24 cellular contexts compared by ENCODE assay signal in the genomic region with DNA sequence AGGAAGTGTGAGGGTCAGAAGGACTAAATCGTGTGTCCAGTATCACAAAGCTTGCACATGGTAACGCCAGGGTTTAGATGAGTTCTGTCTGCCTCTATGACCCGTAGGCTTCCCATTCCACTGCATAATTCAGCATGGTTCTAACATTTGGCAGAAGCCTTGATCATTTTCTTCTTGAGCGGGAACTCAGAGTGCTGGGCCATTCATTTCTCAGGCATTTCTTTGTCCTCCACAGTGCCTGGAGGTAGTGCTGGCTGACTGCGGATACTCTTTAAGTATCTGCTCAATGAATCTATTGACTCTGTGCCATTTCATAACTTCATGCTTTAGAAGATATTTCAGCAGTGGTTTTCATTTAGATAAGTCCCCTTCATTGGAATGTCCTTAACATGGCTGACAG.
"Had no signal": no experiment of that assay in that cellular context is flagged by ENCODE, and none has a peak within 500 bp of the region (broad histone marks: within the 10 kb centered on the region; RNA-seq: fewer than 3 reads in every experiment).

No MANE protein-coding gene starts in this region.

- H3K27ac ChIP-seq: ascending aorta, breast epithelium, coronary artery, esophagus muscularis mucosa, foreskin keratinocyte had no signal

- DNase-seq: activated CD4-positive, alpha-beta memory T cell treated with anti-CD3 and anti-CD28 coated beads for 36 hours; activated CD4-positive, alpha-beta T cell treated with anti-CD3 and anti-CD28 coated beads for 36 hours; activated CD4-positive, alpha-beta T cell treated with anti-CD3 and anti-CD28 coated beads, Interleukin-2, amount 10 ng/mL, durations not matched to agents 24 days and 14 days; activated CD4-positive, CD25-positive, alpha-beta regulatory T cell; activated CD4-positive, CD25-positive, alpha-beta regulatory T cell treated with anti-CD3 and anti-CD28 coated beads, Interleukin-2, amount 50 U/mL, for 72 hours; activated CD8-positive, alpha-beta memory T cell treated with anti-CD3 and anti-CD28 coated beads, Interleukin-2, amount 10 ng/mL, durations not matched to agents 7 days and 5 days; activated CD8-positive, alpha-beta memory T cell treated with anti-CD3 and anti-CD28 coated beads, Interleukin-2, amount 50 U/mL, for 4 hours; activated CD8-positive, alpha-beta T cell treated with anti-CD3 and anti-CD28 coated beads, Interleukin-2, amount 10 ng/mL, durations not matched to agents 7 days and 5 days; activated gamma-delta T cell; activated naive CD4-positive, alpha-beta T cell; activated naive CD4-positive, alpha-beta T cell treated with anti-CD3 and anti-CD28 coated beads, Interleukin-2, amount 10 ng/mL, durations not matched to agents 7 days and 5 days; activated naive CD8-positive, alpha-beta T cell treated with anti-CD3 and anti-CD28 coated beads, Interleukin-2, amount 10 ng/mL, durations not matched to agents 7 days and 5 days; activated T-cell treated with anti-CD3 and anti-CD28 coated beads, Interleukin-2, amount 50 U/mL, for 24 hours; activated T-cell treated with anti-CD3 and anti-CD28 coated beads, Interleukin-2, amount 50 U/mL, for 72 hours; dorsolateral prefrontal cortex; effector memory CD4-positive, alpha-beta T cell; endodermal cell; erythroblast; foreskin keratinocyte; T-helper 2 cell had no signal
